Comparison of ENCODE assay signal across 22 cellular contexts in genomic region chr3:102488316-102488715, GRCh38. TPM values are rescaled to one million over a fixed set of nuclear protein-coding genes. Genes with fewer than 3 reads are reported as not detected.
DNase-seq lines count a peak whose midpoint lies in the region; ATAC-seq, FAIRE-seq and TF ChIP-seq lines count a peak whose summit lies in the region.
"Had no signal": no experiment of that assay in that cellular context is flagged by ENCODE, and none has a peak within 500 bp of the region (broad histone marks: within the 10 kb centered on the region; RNA-seq: fewer than 3 reads in every experiment).

No MANE protein-coding gene starts in this region.

- H3K27ac Mint-ChIP-seq in activated T-cell treated with anti-CD3 and anti-CD28 coated beads, Interleukin-2, amount 50 U/mL, for 72 hours = no peak overlapping the region
- H3K27ac Mint-ChIP-seq: CD14-positive monocyte; CD4-positive, alpha-beta memory T cell had no signal

- no peak overlapping the region for H3K4me2 ChIP-seq in keratinocyte (ENCODE audit: control insufficient read depth, extremely low read depth, insufficient read depth, low read depth, low read length)
- H3K4me2 ChIP-seq: A549, BLaER1 had no signal

- no peaks in the 10 kb centered on the region for H3K27me3 ChIP-seq in keratinocyte (ENCODE audit: control insufficient read depth, extremely low read depth, insufficient read depth, low read length)
- H3K27me3 ChIP-seq: BLaER1 had no signal

- H3K4me1 Mint-ChIP-seq in activated T-cell treated with anti-CD3 and anti-CD28 coated beads, Interleukin-2, amount 50 U/mL, for 72 hours (ENCODE audit: low read depth) = no peaks in the 10 kb centered on the region
- H3K4me1 Mint-ChIP-seq: CD14-positive monocyte; CD4-positive, alpha-beta memory T cell had no signal

- DNase-seq in NCI-H748 (lab: John Stamatoyannopoulos, UW; ENCODE audit: unreplicated experiment) (peak; percentile 19), NCI-H748 treated with DMSO at 0.1 percent for 48 hours (lab: John Stamatoyannopoulos, UW) (no peak), M059J (ENCODE audit: low read depth) (peak; percentile 50), keratinocyte (ENCODE audit: low read depth, low spot score) (no peak), H54 (ENCODE audit: insufficient read length, low spot score) (no peak)
- no peak for DNase-seq in activated T-cell treated with anti-CD3 and anti-CD28 coated beads, Interleukin-2, amount 50 U/mL, for 72 hours
- DNase-seq: AML-193; Calu3; CD4-positive, alpha-beta memory T cell; DND-41; EL had no signal

- no peaks in the 10 kb centered on the region for H3K36me3 Mint-ChIP-seq in activated T-cell treated with anti-CD3 and anti-CD28 coated beads, Interleukin-2, amount 50 U/mL, for 72 hours (ENCODE audit: insufficient read depth in 2 of 2)
- H3K36me3 Mint-ChIP-seq: CD14-positive monocyte; CD4-positive, alpha-beta memory T cell had no signal

- no peaks in the 10 kb centered on the region for H4K20me1 ChIP-seq in keratinocyte (ENCODE audit: control insufficient read depth, extremely low read depth, insufficient read depth, low read length)
- H4K20me1 ChIP-seq: BLaER1 had no signal

- no peak overlapping the region for H3K4me3 Mint-ChIP-seq in activated T-cell treated with anti-CD3 and anti-CD28 coated beads, Interleukin-2, amount 50 U/mL, for 72 hours
- H3K4me3 Mint-ChIP-seq: CD14-positive monocyte; CD4-positive, alpha-beta memory T cell had no signal

- ATAC-seq in HG02759 (IDR thresholded peaks at IDR 0.05; ENCODE audit: unreplicated experiment) = no peak
- ATAC-seq in activated T-cell treated with anti-CD3 and anti-CD28 coated beads, Interleukin-2, amount 50 U/mL, for 72 hours (replicated peaks in 1 of 2) = no peak
- ATAC-seq: A549, GM12878 had no signal

- no peak overlapping the region for H3K4me3 ChIP-seq in keratinocyte (ENCODE audit: control insufficient read depth in 2 of 3, extremely low read depth in 1 of 3, insufficient read depth in 2 of 3, low read depth in 1 of 3, low read length in 3 of 3)
- H3K4me3 ChIP-seq: A549, BLaER1, GM12878, HAP-1 had no signal

- no peaks in the 10 kb centered on the region for H3K27me3 Mint-ChIP-seq in activated T-cell treated with anti-CD3 and anti-CD28 coated beads, Interleukin-2, amount 50 U/mL, for 72 hours (ENCODE audit: low read depth)

- TF ChIP-seq POLR2A in H54 (IDR thresholded peaks at IDR 0.05; ENCODE audit: low read depth, low read length) = no peak

- no peak overlapping the region for H2AFZ ChIP-seq in keratinocyte (ENCODE audit: control insufficient read depth, low read length)

- H3K4me1 ChIP-seq in keratinocyte (ENCODE audit: control insufficient read depth, extremely low read depth, insufficient read depth, low read length) = no peaks in the 10 kb centered on the region
- H3K4me1 ChIP-seq: A549, BLaER1, HAP-1 had no signal

- H3K9me1 ChIP-seq in keratinocyte (ENCODE audit: control insufficient read depth, extremely low read depth, insufficient read depth, low read length) = no peaks in the 10 kb centered on the region

- dilution Hi-C loops in keratinocyte (cut with MboI; ENCODE audit: extremely low pct_ligation_motif_present, low sequenced_read_pairs) = no loop called here

- FAIRE-seq in keratinocyte (lab: Jason Lieb, UNC) = peak; percentile 5
- no peak for FAIRE-seq in H54 (lab: Jason Lieb, UNC)
- FAIRE-seq: A549, GM12878, GM19239, H1 had no signal

- H3K9ac ChIP-seq in keratinocyte (ENCODE audit: control insufficient read depth, extremely low read depth, insufficient read depth, low read length) = no peak overlapping the region
- H3K9ac ChIP-seq: BLaER1 had no signal

- no peaks in the 10 kb centered on the region for H3K9me3 ChIP-seq in keratinocyte (ENCODE audit: control insufficient read depth, low read depth, low read length)
- H3K9me3 ChIP-seq: A549, HAP-1 had no signal

- no peaks in the 10 kb centered on the region for H3K79me2 ChIP-seq in keratinocyte (ENCODE audit: control insufficient read depth, insufficient read depth, low read length)

- no peaks in the 10 kb centered on the region for H3K36me3 ChIP-seq in keratinocyte (ENCODE audit: control insufficient read depth in 2 of 2, extremely low read depth in 1 of 2, insufficient read depth in 2 of 2, low read length in 2 of 2)
- H3K36me3 ChIP-seq: BLaER1, HAP-1 had no signal

- TF ChIP-seq CTCF in keratinocyte (optimal IDR thresholded peaks at IDR 0.05 in 1 of 3, IDR thresholded peaks at IDR 0.05 in 1 of 3, conservative IDR thresholded peaks at IDR 0.05 in 1 of 3; ENCODE audit: extremely low read depth in 1 of 3, insufficient read depth in 2 of 3, low read length in 3 of 3) = no peak

- peaks cover 0 to 1% of the 10 kb centered on the region in 2 donors for H3K9me3 Mint-ChIP-seq in activated T-cell treated with anti-CD3 and anti-CD28 coated beads, Interleukin-2, amount 50 U/mL, for 72 hours
- H3K9me3 Mint-ChIP-seq: CD4-positive, alpha-beta memory T cell had no signal

- H3K27ac ChIP-seq in keratinocyte (ENCODE audit: control insufficient read depth, insufficient read depth, low read length) = no peak overlapping the region
- H3K27ac ChIP-seq: 22Rv1, A549, BLaER1, HL-60 had no signal

RNA-seq across cellular contexts. Expression of gene ZPLD1, which starts 53.5 kb away (rescaled TPM):
- total RNA-seq in M059J (2014; rRNA removed; shearing (Covaris generic)) = 0.20 TPM in 1 of 2 replicates, not detected in the other
- polyA plus RNA-seq in keratinocyte = 1.6 to 3.4 TPM (median 2.1 TPM) in 3 replicates
- 0.97 TPM for polyA plus RNA-seq in keratinocyte (2011; ENCODE audit: low read depth)
- 2.1 and 4.2 TPM in 2 replicates for polyA plus RNA-seq in keratinocyte (2011; cell fraction: cytosol; rRNA removed)
- polyA plus RNA-seq in keratinocyte (2011; cell fraction: nucleus; rRNA removed) = 2.5 and 2.8 TPM in 2 replicates
- polyA plus RNA-seq in keratinocyte (2012; ENCODE audit: low replicate concordance) = 1.0 and 1.1 TPM in 2 replicates
- polyA minus RNA-seq in keratinocyte = 0.56 to 3.1 TPM (median 1.6 TPM) in 3 replicates
- 2.1 TPM for polyA minus RNA-seq in keratinocyte (2011; cell fraction: cytosol; rRNA and poly(A)+ RNA removed)
- polyA minus RNA-seq in keratinocyte (2011; cell fraction: nucleus; rRNA and poly(A)+ RNA removed) = 2.1 and 4.8 TPM in 2 replicates
- total RNA-seq in activated T-cell treated with anti-CD3 and anti-CD28 coated beads, Interleukin-2, amount 50 U/mL, for 72 hours = under 1 TPM; 0.17 to 0.32 TPM
- total RNA-seq: CD4-positive, alpha-beta memory T cell; G401; GM12878; H1 had no signal
- polyA plus RNA-seq: CD14-positive monocyte; CD4-positive, alpha-beta memory T cell; GM12878; H1 had no signal

Comparison
In these comparisons a context has a peak if more than half of its experiments do, and no peak if none do; other contexts are left out.
1. DNase-seq: peak in NCI-H748 (single experiment) and M059J (single experiment); none in NCI-H748 treated with DMSO at 0.1 percent for 48 hours (single experiment), keratinocyte (single experiment), activated T-cell treated with anti-CD3 and anti-CD28 coated beads, Interleukin-2, amount 50 U/mL, for 72 hours (0 of 2) and H54 (single experiment).